In the genomic region with DNA sequence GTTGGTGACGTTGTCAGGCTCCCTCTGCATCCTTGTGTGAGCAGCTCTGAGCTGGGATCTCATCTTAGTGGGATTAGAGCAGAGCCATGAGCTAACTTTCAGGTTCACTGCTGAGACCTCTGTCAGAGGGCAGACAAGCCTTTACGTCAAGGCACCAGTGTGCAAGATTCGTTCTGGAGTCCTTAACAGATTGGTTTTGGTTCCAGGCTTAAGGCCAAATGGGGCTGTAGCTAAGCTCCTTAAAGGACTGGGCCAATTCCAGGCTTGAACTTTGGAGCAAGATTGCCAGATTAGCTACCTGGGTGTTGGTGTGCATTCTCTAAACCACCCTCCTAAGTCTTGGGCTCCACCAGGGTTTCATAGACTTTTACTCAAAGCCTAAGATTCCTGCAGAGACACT, we compare ENCODE assay signal across 22 cellular contexts. TPM values are rescaled to one million over a fixed set of nuclear protein-coding genes. Genes with fewer than 3 reads are reported as not detected.
DNase-seq lines count a peak whose midpoint lies in the region; ATAC-seq, FAIRE-seq and TF ChIP-seq lines count a peak whose summit lies in the region.
"Had no signal": no experiment of that assay in that cellular context is flagged by ENCODE, and none has a peak within 500 bp of the region (broad histone marks: within the 10 kb centered on the region; RNA-seq: fewer than 3 reads in every experiment).

No MANE protein-coding gene starts in this region.

- H3K27ac Mint-ChIP-seq in H9 (no peak overlapping the region), endodermal cell (peak overlapping the region; percentile 66)
- H3K27ac Mint-ChIP-seq: CD4-positive, CD25-positive, alpha-beta regulatory T cell; CD8-positive, alpha-beta memory T cell; HFFc6 had no signal

- H3K4me3 ChIP-seq in endodermal cell (ENCODE audit: low read length) (peak overlapping the region; percentile 13), small intestine (ENCODE audit: low read depth in 1 of 2, low read length in 2 of 2) (no peak overlapping the region), left lung (no peak overlapping the region)
- H3K4me3 ChIP-seq: GM23248 had no signal

- H2BK15ac ChIP-seq in H9 (ENCODE audit: low read depth, low read length), result no peak overlapping the region

- H4K91ac ChIP-seq in H9 (ENCODE audit: insufficient read length, low read depth, low read length), result no peak overlapping the region

- H3K23me2 ChIP-seq in H9 (ENCODE audit: insufficient read length, low read depth, low read length, poor library complexity, severe bottlenecking), result no peaks in the 10 kb centered on the region

- H3K4me1 ChIP-seq in H9 (ENCODE audit: insufficient read depth, low read length) (no peaks in the 10 kb centered on the region), endodermal cell (ENCODE audit: control insufficient read depth, insufficient read depth, low read length) (peaks cover 5% of the 10 kb centered on the region), small intestine (ENCODE audit: control insufficient read depth in 2 of 2, insufficient read depth in 1 of 2, low read depth in 1 of 2, low read length in 1 of 2) (no peaks in the 10 kb centered on the region), left lung (peaks cover 0 to 6% of the 10 kb centered on the region in 2 donors)
- H3K4me1 ChIP-seq: BE2C had no signal

- H4K5ac ChIP-seq in H9 (ENCODE audit: insufficient read length, low read depth, low read length), result peak overlapping the region; percentile 85

- no peak overlapping the region for H3K23ac ChIP-seq in H9 (ENCODE audit: insufficient read length, low read depth, low read length)

- peaks cover 7 to 12% of the 10 kb centered on the region in 2 experiments for H3K4me1 Mint-ChIP-seq in H9
- peaks cover 17% of the 10 kb centered on the region for H3K4me1 Mint-ChIP-seq in endodermal cell
- H3K4me1 Mint-ChIP-seq: CD8-positive, alpha-beta memory T cell had no signal

- H3K36me3 ChIP-seq in endodermal cell (ENCODE audit: control insufficient read depth, insufficient read depth, low read length), result no peaks in the 10 kb centered on the region
- no peaks in the 10 kb centered on the region for H3K36me3 ChIP-seq in small intestine (ENCODE audit: control insufficient read depth in 2 of 2, insufficient read depth in 2 of 2, low read length in 2 of 2)
- no peaks in the 10 kb centered on the region for H3K36me3 ChIP-seq in left lung
- H3K36me3 ChIP-seq: BE2C had no signal

- no peak overlapping the region for H3K4ac ChIP-seq in H9 (ENCODE audit: low read depth, low read length)

- H3K4me3 Mint-ChIP-seq in H9 (no peak overlapping the region), endodermal cell (no peak overlapping the region)
- H3K4me3 Mint-ChIP-seq: CD4-positive, CD25-positive, alpha-beta regulatory T cell; CD8-positive, alpha-beta memory T cell; HFFc6 had no signal

- H2BK20ac ChIP-seq in H9 (ENCODE audit: low read depth, low read length, poor library complexity, severe bottlenecking), result no peak overlapping the region

- no peak overlapping the region for H2AFZ ChIP-seq in H9 (ENCODE audit: low read length)
- H2AFZ ChIP-seq: GM23248 had no signal

- no peak overlapping the region for H3K18ac ChIP-seq in H9 (ENCODE audit: insufficient read length, low read depth, low read length)

- intact Hi-C loops in left lung (cut with DNase I), result no loop called here

- no peak overlapping the region for H3K27ac ChIP-seq in H9 (ENCODE audit: insufficient read length, low read depth, low read length)
- H3K27ac ChIP-seq in endodermal cell (ENCODE audit: low read depth, low read length), result no peak overlapping the region
- H3K27ac ChIP-seq in small intestine (ENCODE audit: low read depth in 1 of 2, low read length in 1 of 2), result no peak overlapping the region
- no peak overlapping the region for H3K27ac ChIP-seq in left lung
- H3K27ac ChIP-seq: GM23248 had no signal

- no peak overlapping the region for H2BK120ac ChIP-seq in H9 (ENCODE audit: low read depth, low read length, poor library complexity, severe bottlenecking)

- peak overlapping the region; percentile 44; the same call in 1 of the 2 replicates for H3K14ac ChIP-seq in H9 (ENCODE audit: insufficient read depth, low read length)

- no peaks in the 10 kb centered on the region for H4K20me1 ChIP-seq in H9 (ENCODE audit: control insufficient read depth, insufficient read depth, insufficient read length)

- no peaks in the 10 kb centered on the region for H3K79me2 ChIP-seq in H9 (ENCODE audit: insufficient read depth, low read length)

- no peak overlapping the region for H3T11ph ChIP-seq in H9 (ENCODE audit: low read length)

- H3K79me1 ChIP-seq in H9 (ENCODE audit: insufficient read depth, low read depth, low read length, poor library complexity, severe bottlenecking), result no peaks in the 10 kb centered on the region

- H3K9me3 Mint-ChIP-seq in H9 (no peaks in the 10 kb centered on the region; a peak in 2 of 5 replicates), endodermal cell (peaks cover 7% of the 10 kb centered on the region)

- no peak for DNase-seq in H9
- peak; percentile 71 for DNase-seq in NCI-H82 treated with DMSO at 0.1 percent for 48 hours (lab: John Stamatoyannopoulos, UW; ENCODE audit: unreplicated experiment)
- DNase-seq in endodermal cell, result no peak
- peak; percentile 71 for DNase-seq in small intestine
- no peak for DNase-seq in left lung
- DNase-seq: BE2C; C1 segment of cervical spinal cord; CD4-positive, CD25-positive, alpha-beta regulatory T cell; CD8-positive, alpha-beta memory T cell; COR-L47; DMS79 treated with DMSO at 0.1 percent for 48 hours; GM23248; HFFc6; KG1 had no signal

- H3K36me3 Mint-ChIP-seq in H9 (ENCODE audit: insufficient read depth in 1 of 3, low read depth in 3 of 3) (no peaks in the 10 kb centered on the region), endodermal cell (ENCODE audit: low read depth) (no peaks in the 10 kb centered on the region)
- H3K36me3 Mint-ChIP-seq: CD4-positive, CD25-positive, alpha-beta regulatory T cell had no signal

- no peak overlapping the region for H3K56ac ChIP-seq in H9 (ENCODE audit: insufficient read length, low read depth, low read length)

- no peak for TF ChIP-seq CTCF in H9 (conservative IDR thresholded peaks at IDR 0.05)
- no peak for TF ChIP-seq CTCF in endodermal cell (conservative IDR thresholded peaks at IDR 0.05)
- TF ChIP-seq CTCF in left lung (IDR thresholded peaks at IDR 0.05), result no peak

- no peaks in the 10 kb centered on the region for H3K27me3 Mint-ChIP-seq in H9 (ENCODE audit: low read depth)
- peaks cover 1% of the 10 kb centered on the region for H3K27me3 Mint-ChIP-seq in endodermal cell (ENCODE audit: insufficient read depth)
- H3K27me3 Mint-ChIP-seq: CD4-positive, CD25-positive, alpha-beta regulatory T cell; CD8-positive, alpha-beta memory T cell had no signal

- no peak overlapping the region for H3K4me2 ChIP-seq in H9 (ENCODE audit: insufficient read depth, insufficient read length, low read length)

- no peak overlapping the region for H4K8ac ChIP-seq in H9 (replicated peaks; ENCODE audit: insufficient read length, low read depth, low read length)

- H3K9me3 ChIP-seq in H9 (ENCODE audit: control insufficient read depth, low read depth, low read length) (no peaks in the 10 kb centered on the region), endodermal cell (ENCODE audit: control insufficient read depth, low read length) (no peaks in the 10 kb centered on the region), small intestine (ENCODE audit: control insufficient read depth, low read depth) (no peaks in the 10 kb centered on the region), left lung (no peaks in the 10 kb centered on the region)
- H3K9me3 ChIP-seq: BE2C had no signal

- H2BK5ac ChIP-seq in H9 (ENCODE audit: insufficient read length, low read length), result no peak overlapping the region

- FAIRE-seq in small intestine (lab: Jason Lieb, UNC), result no peak
- FAIRE-seq: GM12891, H54, HepG2 had no signal

- H3K9ac ChIP-seq in H9 (ENCODE audit: extremely low read depth, insufficient read length, low read length) (no peak overlapping the region), endodermal cell (ENCODE audit: extremely low read depth, low read length, poor library complexity, severe bottlenecking) (peak overlapping the region; percentile 14)
- H3K9ac ChIP-seq: GM23248 had no signal

- H3K27me3 ChIP-seq in H9 (ENCODE audit: insufficient read depth, low read length), result no peaks in the 10 kb centered on the region
- no peaks in the 10 kb centered on the region for H3K27me3 ChIP-seq in endodermal cell (ENCODE audit: control insufficient read depth, insufficient read depth, low read length, poor library complexity, severe bottlenecking)
- H3K27me3 ChIP-seq in small intestine (ENCODE audit: control insufficient read depth in 2 of 2, insufficient read depth in 2 of 2, low read length in 2 of 2), result no peaks in the 10 kb centered on the region
- H3K27me3 ChIP-seq in left lung, result no peaks in the 10 kb centered on the region
- H3K27me3 ChIP-seq: BE2C had no signal

- no CpG with 5 or more reads among the region's 3 CpGs for WGBS in H9 (ENCODE audit: extremely low coverage, insufficient read length, low lambda C conversion rate)
- 94 to 100% methylated on average over 1 to 3 of the region's 3 CpGs for WGBS in endodermal cell (ENCODE audit: insufficient coverage in 1 of 2, insufficient read length in 1 of 2), 2 experiments
- WGBS in small intestine, 3 donors, result 35 to 62% (median 46%) methylated on average over 3 of the region's 3 CpGs

- no peak for ATAC-seq in left lung
- ATAC-seq in HG03432 (IDR thresholded peaks at IDR 0.05; ENCODE audit: unreplicated experiment), result no peak
- ATAC-seq in HG02678 (IDR thresholded peaks at IDR 0.05; ENCODE audit: unreplicated experiment), result no peak
- ATAC-seq: HCT116, HepG2 had no signal

- H2BK12ac ChIP-seq in H9 (ENCODE audit: insufficient read length, low read depth, low read length), result no peak overlapping the region

- no peak overlapping the region for H2AK5ac ChIP-seq in H9 (ENCODE audit: insufficient read length, low read length)

RNA-seq across cellular contexts. Expression of gene PDC, which starts 52.6 kb away (rescaled TPM):
- total RNA-seq in H9 (2021) (not detected in 2 replicates), endodermal cell (not detected), left lung (not detected)
- polyA plus RNA-seq in endodermal cell (2013, experiment 1 of 2), result not detected
- polyA plus RNA-seq in endodermal cell (2013, experiment 2 of 2), result not detected
- not detected for polyA plus RNA-seq in small intestine
- total RNA-seq: A172; CD4-positive, CD25-positive, alpha-beta regulatory T cell; CD8-positive, alpha-beta memory T cell; GM23248; HepG2; LHCN-M2 had no signal
- polyA plus RNA-seq: CD4-positive, CD25-positive, alpha-beta regulatory T cell; CD8-positive, alpha-beta memory T cell; HepG2 had no signal

Comparison
In these comparisons a context has a peak if more than half of its experiments do, and no peak if none do; other contexts are left out.
1. DNase-seq: peak in NCI-H82 treated with DMSO at 0.1 percent for 48 hours (single experiment) and small intestine (single experiment); none in H9 (single experiment), endodermal cell (single experiment) and left lung (0 of 2).